8 cellular contexts compared by ENCODE assay signal in the genomic region with DNA sequence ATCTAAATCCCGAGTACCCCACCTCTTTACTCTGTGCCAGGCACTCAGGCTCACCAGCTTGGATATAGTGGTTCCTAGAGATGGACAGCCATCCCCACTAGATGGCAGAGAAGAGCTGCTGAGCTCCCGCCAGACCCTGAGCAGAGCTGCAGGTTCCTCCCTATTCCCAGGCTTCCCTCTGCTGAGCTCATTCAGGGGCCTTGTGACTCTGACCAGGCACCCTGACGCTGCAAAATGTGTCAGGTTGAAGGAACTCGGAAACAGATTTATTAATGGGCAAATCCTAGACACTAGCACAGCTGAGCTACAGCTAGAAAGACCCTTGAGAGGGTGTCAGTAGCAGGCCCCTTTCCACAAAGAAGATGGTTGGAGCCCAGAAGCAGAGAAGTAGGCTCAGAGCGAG. TPM values are rescaled to one million over a fixed set of nuclear protein-coding genes. Genes with fewer than 3 reads are reported as not detected.
DNase-seq lines count a peak whose midpoint lies in the region; ATAC-seq and TF ChIP-seq lines count a peak whose summit lies in the region.

No MANE protein-coding gene starts in this region.

- in situ Hi-C loops in HAP-1 (cut with MboI; ENCODE audit: low sequenced_read_pairs), result loop anchor here (25.0 kb wide), 1 partner anchor 347 kb away; no protein-coding TSS in a partner anchor

- H3K36me3 ChIP-seq in HAP-1 (replicated peaks) (no peaks in the 10 kb centered on the region; the same call in 1 of the 2 replicates), SU-DHL-6 (ENCODE audit: low read length) (no peaks in the 10 kb centered on the region), prostate gland (no peaks in the 10 kb centered on the region)

- H3K27ac ChIP-seq in SU-DHL-6 (ENCODE audit: low read depth, low read length), result no peak overlapping the region
- peak overlapping the region; percentile 8 to 36 for H3K27ac ChIP-seq in prostate gland

- H3K9me2 ChIP-seq in SU-DHL-6 (replicated peaks; ENCODE audit: insufficient read depth, low read length), result no peaks in the 10 kb centered on the region

- no peaks in the 10 kb centered on the region; the same call in 1 of the 2 replicates for H3K4me1 ChIP-seq in HAP-1
- H3K4me1 ChIP-seq in prostate gland (replicated peaks), result no peaks in the 10 kb centered on the region

- no peak overlapping the region for H3K4me3 ChIP-seq in HAP-1
- H3K4me3 ChIP-seq in SU-DHL-6 (ENCODE audit: insufficient read depth, low read length, poor library complexity, severe bottlenecking), result no peak overlapping the region
- no peak overlapping the region for H3K4me3 ChIP-seq in prostate gland

- H4K20me1 ChIP-seq in SU-DHL-6 (ENCODE audit: low read depth, low read length), result no peaks in the 10 kb centered on the region

- H3K4me2 ChIP-seq in SU-DHL-6 (ENCODE audit: low read depth, low read length, poor library complexity, severe bottlenecking), result no peak overlapping the region

- intact Hi-C loops in left ventricle myocardium superior (cut with micrococcal nuclease), result loop anchor here (5.0 to 10.0 kb wide), 2 partner anchors 135 to 337 kb away; no protein-coding TSS in a partner anchor
- intact Hi-C loops in prostate gland (cut with DNase I), result loop anchor here (5.0 kb wide), 2 partner anchors 67 to 337 kb away; no protein-coding TSS in a partner anchor

- peak; percentile 90 for DNase-seq in EL
- peak; percentile 83 for DNase-seq in HAP-1 (ENCODE audit: low spot score in 2 of 2)
- DNase-seq in NCI-H1092 treated with DMSO at 0.1 percent for 48 hours (lab: John Stamatoyannopoulos, UW), result peak; percentile 73
- DNase-seq in anterior cingulate cortex (lab: John Stamatoyannopoulos, UW), result peak in 57 of 58 donors; percentile 30 to 93 (median 80)
- peak; percentile 85 for DNase-seq in left ventricle myocardium superior
- DNase-seq in prostate gland (ENCODE audit: low spot score), result peak; percentile 60
- DNase-seq in effector CD8-positive, alpha-beta T cell (lab: John Stamatoyannopoulos, UW), result no peak

- H3K9ac ChIP-seq in SU-DHL-6 (ENCODE audit: low read length), result no peak overlapping the region

- no peaks in the 10 kb centered on the region for H3F3A ChIP-seq in SU-DHL-6 (ENCODE audit: insufficient read depth)

- H3K27me3 ChIP-seq in HAP-1 (ENCODE audit: low read depth), result no peaks in the 10 kb centered on the region
- no peaks in the 10 kb centered on the region for H3K27me3 ChIP-seq in SU-DHL-6 (ENCODE audit: low read length)
- no peaks in the 10 kb centered on the region for H3K27me3 ChIP-seq in prostate gland (replicated peaks; ENCODE audit: insufficient read depth)

- TF ChIP-seq POLR2A in prostate gland (IDR thresholded peaks at IDR 0.05), result no peak

- no peaks in the 10 kb centered on the region for H3K79me2 ChIP-seq in SU-DHL-6 (ENCODE audit: insufficient read depth, low read length)

- TF ChIP-seq CTCF in SU-DHL-6 (IDR thresholded peaks at IDR 0.05; ENCODE audit: insufficient read depth, low read length, poor library complexity, severe bottlenecking), result peak; percentile 77
- TF ChIP-seq CTCF in prostate gland (IDR thresholded peaks at IDR 0.05), result peak; percentile 67 to 88 (median 78)

- H3K9me3 ChIP-seq in HAP-1 (no peaks in the 10 kb centered on the region), SU-DHL-6 (ENCODE audit: insufficient read depth, low read length) (no peaks in the 10 kb centered on the region), prostate gland (no peaks in the 10 kb centered on the region)

- no peak overlapping the region for H2AFZ ChIP-seq in SU-DHL-6 (ENCODE audit: low read depth, low read length, severe bottlenecking)

- ATAC-seq in left ventricle myocardium superior, result peak; percentile 91

- WGBS in prostate gland, result 24% methylated on average over 5 of the region's 5 CpGs

RNA-seq across cellular contexts. Expression of a gene that starts 38.2 kb away (rescaled TPM):
- not detected for total RNA-seq in left ventricle myocardium superior
- under 1 TPM in 1 of 2 donors, not detected in 1; 0.23 TPM for total RNA-seq in prostate gland

RNA-seq across cellular contexts. Expression of a gene that starts 50.2 kb away (rescaled TPM):
- 16.8 TPM for total RNA-seq in left ventricle myocardium superior
- total RNA-seq in prostate gland, result 10 to 100 TPM; 60.8 to 91.3 TPM

RNA-seq across cellular contexts. Expression of a gene that starts 50.5 kb away (rescaled TPM):
- total RNA-seq in left ventricle myocardium superior, result 19.8 TPM
- 10 to 100 TPM; 20.6 to 34.0 TPM for total RNA-seq in prostate gland

RNA-seq across cellular contexts. Expression of a gene that starts 52.7 kb away (rescaled TPM):
- total RNA-seq in left ventricle myocardium superior (not detected), prostate gland (not detected)
